ENCODE assay signal across 24 cellular contexts in genomic region chr4:109049926-109050325, GRCh38.
DNase-seq lines count a peak whose midpoint lies in the region; ATAC-seq, FAIRE-seq and TF ChIP-seq lines count a peak whose summit lies in the region.
"Had no signal": no experiment of that assay in that cellular context is flagged by ENCODE, and none has a peak within 500 bp of the region (broad histone marks: within the 10 kb centered on the region; RNA-seq: fewer than 3 reads in every experiment).

No MANE protein-coding gene starts in this region.

- H3K27ac Mint-ChIP-seq in activated CD4-positive, alpha-beta T cell treated with anti-CD3 and anti-CD28 coated beads, Interleukin-2, amount 10 ng/mL, durations not matched to agents 24 days and 14 days = no peak overlapping the region
- H3K27ac Mint-ChIP-seq in nephron = peak overlapping the region in 2 of 3 experiments; percentile 56 to 75
- H3K27ac Mint-ChIP-seq: B cell; CD4-positive, alpha-beta T cell; CD8-positive, alpha-beta T cell had no signal

- TF ChIP-seq CTCF in nephron (IDR thresholded peaks at IDR 0.05; ENCODE audit: unreplicated experiment in 3 of 3) = no peak
- no peak for TF ChIP-seq CTCF in D721Med (IDR thresholded peaks at IDR 0.05; ENCODE audit: insufficient read depth, missing control alignments)

- H3K9me3 Mint-ChIP-seq in activated CD4-positive, alpha-beta T cell treated with anti-CD3 and anti-CD28 coated beads, Interleukin-2, amount 10 ng/mL, durations not matched to agents 24 days and 14 days = no peaks in the 10 kb centered on the region
- H3K9me3 Mint-ChIP-seq in nephron = no peaks in the 10 kb centered on the region
- H3K9me3 Mint-ChIP-seq: CD4-positive, alpha-beta T cell; CD8-positive, alpha-beta T cell had no signal

- no peak for FAIRE-seq in D721Med (lab: Jason Lieb, UNC)
- FAIRE-seq: A549, GM12878, GM12892, GM18507 had no signal

- ATAC-seq in left colon = no peak
- ATAC-seq: A549; CD8-positive, alpha-beta T cell; GM12878 had no signal

- intact Hi-C loops in activated CD4-positive, alpha-beta T cell treated with anti-CD3 and anti-CD28 coated beads, Interleukin-2, amount 10 ng/mL, durations not matched to agents 24 days and 14 days (cut with micrococcal nuclease) = no loop called here
- intact Hi-C loops in left colon (cut with DNase I, micrococcal nuclease) = no loop called here

- H3K27me3 Mint-ChIP-seq in activated CD4-positive, alpha-beta T cell treated with anti-CD3 and anti-CD28 coated beads, Interleukin-2, amount 10 ng/mL, durations not matched to agents 24 days and 14 days = peaks cover 2% of the 10 kb centered on the region
- H3K27me3 Mint-ChIP-seq in nephron (ENCODE audit: low read depth) = no peaks in the 10 kb centered on the region
- H3K27me3 Mint-ChIP-seq: B cell; CD4-positive, alpha-beta T cell had no signal

- no peak overlapping the region for H3K4me3 Mint-ChIP-seq in activated CD4-positive, alpha-beta T cell treated with anti-CD3 and anti-CD28 coated beads, Interleukin-2, amount 10 ng/mL, durations not matched to agents 24 days and 14 days
- no peak overlapping the region for H3K4me3 Mint-ChIP-seq in nephron
- H3K4me3 Mint-ChIP-seq: B cell; CD4-positive, alpha-beta T cell; CD8-positive, alpha-beta T cell had no signal

- H3K4me1 Mint-ChIP-seq in activated CD4-positive, alpha-beta T cell treated with anti-CD3 and anti-CD28 coated beads, Interleukin-2, amount 10 ng/mL, durations not matched to agents 24 days and 14 days = peaks cover 8% of the 10 kb centered on the region
- H3K4me1 Mint-ChIP-seq in nephron = peaks cover 65% of the 10 kb centered on the region

- no peaks in the 10 kb centered on the region for H3K36me3 Mint-ChIP-seq in activated CD4-positive, alpha-beta T cell treated with anti-CD3 and anti-CD28 coated beads, Interleukin-2, amount 10 ng/mL, durations not matched to agents 24 days and 14 days (ENCODE audit: low read depth)
- H3K36me3 Mint-ChIP-seq in nephron (ENCODE audit: low read depth) = peaks cover 4% of the 10 kb centered on the region
- H3K36me3 Mint-ChIP-seq: CD8-positive, alpha-beta T cell had no signal

- DNase-seq in activated CD4-positive, alpha-beta T cell treated with anti-CD3 and anti-CD28 coated beads, Interleukin-2, amount 10 ng/mL, durations not matched to agents 24 days and 14 days = peak; percentile 0
- DNase-seq in activated CD4-positive, alpha-beta T cell treated with anti-CD3 and anti-CD28 coated beads for 48 hours = no peak
- DNase-seq in myocyte (ENCODE audit: low read depth) = peak; percentile 80
- DNase-seq in left colon = no peak
- no peak for DNase-seq in H4 (ENCODE audit: low spot score)
- DNase-seq in D721Med (ENCODE audit: insufficient read length, low spot score) = no peak
- DNase-seq: AML-193; Caco-2; Calu3; CD4-positive, alpha-beta T cell; CD8-positive, alpha-beta T cell; DMS 273 treated with DMSO at 0.1 percent for 48 hours; DMS153; DMS53; DMS79; DND-41; EL; GDM1 had no signal

Comparison
In these comparisons a context has a peak if more than half of its experiments do, and no peak if none do; other contexts are left out.
1. DNase-seq: peak in activated CD4-positive, alpha-beta T cell treated with anti-CD3 and anti-CD28 coated beads, Interleukin-2, amount 10 ng/mL, durations not matched to agents 24 days and 14 days (single experiment) and myocyte (single experiment); none in activated CD4-positive, alpha-beta T cell treated with anti-CD3 and anti-CD28 coated beads for 48 hours (single experiment), left colon (0 of 2), H4 (single experiment) and D721Med (single experiment).